20 cellular contexts compared by ENCODE assay signal in the genomic region with DNA sequence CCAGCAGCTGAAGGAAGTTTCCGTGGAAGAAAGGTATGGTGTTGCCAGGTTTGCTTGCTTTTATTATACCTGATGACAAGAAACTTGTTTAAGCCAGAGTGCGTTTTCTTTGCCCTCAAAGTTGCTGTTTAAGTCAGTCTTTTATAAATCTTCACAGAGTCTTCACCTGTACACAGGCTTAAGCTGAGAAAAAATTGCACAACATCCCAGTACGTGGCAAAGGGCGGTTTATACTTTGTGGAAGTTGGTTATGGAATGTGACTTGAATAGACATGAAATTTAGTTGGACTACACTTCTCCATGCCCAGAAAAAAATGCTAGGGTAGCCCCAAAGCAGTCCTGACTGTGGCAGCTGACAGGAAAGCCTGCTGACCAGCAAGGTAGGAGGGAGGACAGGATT.
"Had no signal": no experiment of that assay in that cellular context is flagged by ENCODE, and none has a peak within 500 bp of the region (broad histone marks: within the 10 kb centered on the region; RNA-seq: fewer than 3 reads in every experiment).

No MANE protein-coding gene starts in this region.

- H3K9me3 ChIP-seq: mucosa of descending colon, prostate gland, right atrium auricular region, sigmoid colon, stomach, testis, tibial artery had no signal

- H3K4me3 ChIP-seq: lung, mucosa of descending colon, prostate gland, right atrium auricular region, sigmoid colon, stomach, testis, tibial artery had no signal

- H3K27me3 ChIP-seq: right atrium auricular region, sigmoid colon, stomach, testis, tibial artery had no signal

- DNase-seq: cerebellar nuclear complex; cortex of kidney; foreskin melanocyte; kidney; mesenchymal stem cell; mucosa of descending colon; naive B cell; nucleus accumbens; sigmoid colon; stimulated activated CD4-positive, alpha-beta T cell treated with anti-CD3 and anti-CD28 coated beads, Interleukin-2, amount 100 ng/mL, for 24 hours; stimulated activated CD4-positive, alpha-beta T cell treated with anti-CD3 and anti-CD28 coated beads, Interleukin-4, amount 100 ng/mL, for 24 hours; stimulated activated naive CD4-positive, alpha-beta T cell treated with Interleukin-2 at 50 U/mL for 16 hours; stomach; testis; tibial artery had no signal

- H3K27ac ChIP-seq: prostate gland, right atrium auricular region, sigmoid colon, stomach, testis, tibial artery had no signal

- H3K4me1 ChIP-seq: prostate gland, right atrium auricular region, sigmoid colon, testis, tibial artery had no signal

- ATAC-seq: left lobe of liver; mucosa of descending colon; stimulated activated effector memory CD8-positive, alpha-beta T cell treated with anti-CD3 and anti-CD28 coated beads, Interleukin-12 subunit alpha, Interleukin-12 subunit beta, amount 100 ng/mL, for 72 hours had no signal

- H3K36me3 ChIP-seq: prostate gland, right atrium auricular region, sigmoid colon, stomach, tibial artery had no signal
